In the genomic region with DNA sequence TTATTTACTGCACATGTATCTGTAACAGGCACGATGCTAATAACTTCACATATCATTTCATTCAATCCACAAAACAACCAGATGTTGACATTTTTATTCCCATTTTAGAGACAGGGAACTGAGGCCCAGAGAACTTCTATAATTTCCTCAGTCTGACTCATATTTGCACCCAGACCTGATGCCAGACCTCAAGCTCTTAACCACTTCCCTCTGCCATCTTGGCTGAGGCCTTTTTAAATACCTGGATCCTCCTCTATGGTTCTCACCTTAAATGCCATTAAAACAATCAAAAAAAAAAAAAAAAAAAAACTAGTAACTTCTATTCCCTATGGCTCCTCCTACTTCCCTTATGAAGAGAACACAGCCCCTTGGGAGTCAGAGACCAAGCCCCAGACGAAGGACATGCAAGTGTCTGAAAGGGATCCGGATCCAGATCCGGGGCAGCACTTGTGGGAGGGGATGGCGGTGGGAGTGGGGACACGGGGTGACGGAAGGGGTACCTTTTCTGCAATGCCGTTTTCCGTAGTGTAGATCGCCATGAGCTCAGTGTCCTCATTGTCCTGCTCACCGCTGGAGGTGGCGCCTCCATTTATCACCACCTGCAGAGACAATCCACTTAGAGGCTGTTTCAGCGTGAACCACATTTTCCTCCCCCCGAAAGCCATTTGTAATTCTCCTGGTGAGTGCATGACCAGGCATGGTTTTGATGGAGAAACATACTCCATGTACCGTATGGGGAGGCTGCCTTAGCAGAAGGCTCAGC, we compare ENCODE assay signal across 31 cellular contexts.
DNase-seq lines count a peak whose midpoint lies in the region; ATAC-seq and TF ChIP-seq lines count a peak whose summit lies in the region.
"Had no signal": no experiment of that assay in that cellular context is flagged by ENCODE, and none has a peak within 500 bp of the region (broad histone marks: within the 10 kb centered on the region; RNA-seq: fewer than 3 reads in every experiment).

No MANE protein-coding gene starts in this region.

- H3K27me3 Mint-ChIP-seq in activated CD8-positive, alpha-beta memory T cell treated with anti-CD3 and anti-CD28 coated beads, Interleukin-2, amount 10 ng/mL, durations not matched to agents 7 days and 5 days: no peaks in the 10 kb centered on the region
- no peaks in the 10 kb centered on the region for H3K27me3 Mint-ChIP-seq in activated CD8-positive, alpha-beta T cell treated with anti-CD3 and anti-CD28 coated beads for 36 hours

- H3K36me3 Mint-ChIP-seq in activated CD8-positive, alpha-beta memory T cell treated with anti-CD3 and anti-CD28 coated beads, Interleukin-2, amount 10 ng/mL, durations not matched to agents 7 days and 5 days: peaks cover 5% of the 10 kb centered on the region
- H3K36me3 Mint-ChIP-seq in activated CD8-positive, alpha-beta T cell treated with anti-CD3 and anti-CD28 coated beads for 36 hours (ENCODE audit: low read depth): peaks cover 18% of the 10 kb centered on the region
- peaks cover 11% of the 10 kb centered on the region for H3K36me3 Mint-ChIP-seq in stimulated activated effector memory CD8-positive, alpha-beta T cell treated with anti-CD3 and anti-CD28 coated beads, Interleukin-12 subunit alpha, Interleukin-12 subunit beta, amount 100 ng/mL, for 72 hours

- H3K4me3 Mint-ChIP-seq in activated CD8-positive, alpha-beta memory T cell treated with anti-CD3 and anti-CD28 coated beads, Interleukin-2, amount 10 ng/mL, durations not matched to agents 7 days and 5 days: no peak overlapping the region
- no peak overlapping the region for H3K4me3 Mint-ChIP-seq in activated CD8-positive, alpha-beta T cell treated with anti-CD3 and anti-CD28 coated beads for 36 hours
- no peak overlapping the region for H3K4me3 Mint-ChIP-seq in stimulated activated effector memory CD8-positive, alpha-beta T cell treated with anti-CD3 and anti-CD28 coated beads, Interleukin-12 subunit alpha, Interleukin-12 subunit beta, amount 100 ng/mL, for 72 hours
- H3K4me3 Mint-ChIP-seq: neural crest cell had no signal

- no peaks in the 10 kb centered on the region for H3K9me3 Mint-ChIP-seq in activated CD8-positive, alpha-beta memory T cell treated with anti-CD3 and anti-CD28 coated beads, Interleukin-2, amount 10 ng/mL, durations not matched to agents 7 days and 5 days (ENCODE audit: low read depth)
- H3K9me3 Mint-ChIP-seq in activated CD8-positive, alpha-beta T cell treated with anti-CD3 and anti-CD28 coated beads for 36 hours: no peaks in the 10 kb centered on the region
- no peaks in the 10 kb centered on the region for H3K9me3 Mint-ChIP-seq in stimulated activated effector memory CD8-positive, alpha-beta T cell treated with anti-CD3 and anti-CD28 coated beads, Interleukin-12 subunit alpha, Interleukin-12 subunit beta, amount 100 ng/mL, for 72 hours
- H3K9me3 Mint-ChIP-seq: neural crest cell had no signal

- intact Hi-C loops in activated CD8-positive, alpha-beta T cell treated with anti-CD3 and anti-CD28 coated beads for 36 hours (cut with micrococcal nuclease): no loop called here

- peak overlapping the region; percentile 37 for H3K27ac Mint-ChIP-seq in activated CD8-positive, alpha-beta memory T cell treated with anti-CD3 and anti-CD28 coated beads, Interleukin-2, amount 10 ng/mL, durations not matched to agents 7 days and 5 days
- H3K27ac Mint-ChIP-seq in activated CD8-positive, alpha-beta T cell treated with anti-CD3 and anti-CD28 coated beads for 36 hours: no peak overlapping the region
- no peak overlapping the region for H3K27ac Mint-ChIP-seq in stimulated activated effector memory CD8-positive, alpha-beta T cell treated with anti-CD3 and anti-CD28 coated beads, Interleukin-12 subunit alpha, Interleukin-12 subunit beta, amount 100 ng/mL, for 72 hours

- no peaks in the 10 kb centered on the region for H3K4me1 ChIP-seq in HUES64 (ENCODE audit: insufficient read depth, low read length)
- H3K4me1 ChIP-seq: gastrocnemius medialis, parathyroid adenoma had no signal

- no peak overlapping the region for H3K9ac ChIP-seq in HUES64 (ENCODE audit: low read depth, low read length)
- H3K9ac ChIP-seq: parathyroid adenoma had no signal

- POLR2A ChIA-PET in activated CD8-positive, alpha-beta T cell treated with anti-CD3 and anti-CD28 coated beads for 36 hours (lab: Charles Lee): interaction anchor here (0.6 kb wide), 1 partner anchor 93 kb away, joined by 3 read pairs; no protein-coding TSS in a partner anchor

- H3K36me3 ChIP-seq in HUES64 (ENCODE audit: insufficient read depth, low read length): no peaks in the 10 kb centered on the region
- H3K36me3 ChIP-seq: gastrocnemius medialis had no signal

- peak; percentile 66 for ATAC-seq in activated CD8-positive, alpha-beta memory T cell treated with anti-CD3 and anti-CD28 coated beads, Interleukin-2, amount 10 ng/mL, durations not matched to agents 7 days and 5 days
- ATAC-seq in activated CD8-positive, alpha-beta T cell treated with anti-CD3 and anti-CD28 coated beads for 36 hours: peak; percentile 61
- ATAC-seq in stimulated activated effector memory CD8-positive, alpha-beta T cell treated with anti-CD3 and anti-CD28 coated beads, Interleukin-12 subunit alpha, Interleukin-12 subunit beta, amount 100 ng/mL, for 72 hours: peak; percentile 52
- ATAC-seq: gastrocnemius medialis, left cardiac atrium, PC-3, Right ventricle myocardium inferior had no signal

- no peaks in the 10 kb centered on the region for H3K9me3 ChIP-seq in HUES64 (ENCODE audit: insufficient read depth, low read depth, low read length)
- H3K9me3 ChIP-seq: gastrocnemius medialis had no signal

- CTCF ChIA-PET in activated CD8-positive, alpha-beta memory T cell treated with anti-CD3 and anti-CD28 coated beads, Interleukin-2, amount 10 ng/mL, durations not matched to agents 7 days and 5 days (lab: Charles Lee): interaction anchor here (1.8 kb wide), 1 partner anchor 26 kb away, joined by 5 read pairs; no protein-coding TSS in a partner anchor
- CTCF ChIA-PET in activated CD8-positive, alpha-beta T cell treated with anti-CD3 and anti-CD28 coated beads for 36 hours (lab: Charles Lee): interaction anchor here (0.7 to 1.4 kb wide), 2 partner anchors 136 to 165 kb away, joined by 3 to 4 read pairs; no protein-coding TSS in a partner anchor

- H3K27me3 ChIP-seq in HUES64 (ENCODE audit: insufficient read depth, low read length): no peaks in the 10 kb centered on the region
- H3K27me3 ChIP-seq: gastrocnemius medialis had no signal

- no peak overlapping the region for H3K4me3 ChIP-seq in HUES64 (ENCODE audit: low read length)
- H3K4me3 ChIP-seq: gastrocnemius medialis, smooth muscle cell had no signal

- H3K4me1 Mint-ChIP-seq in activated CD8-positive, alpha-beta memory T cell treated with anti-CD3 and anti-CD28 coated beads, Interleukin-2, amount 10 ng/mL, durations not matched to agents 7 days and 5 days: peaks cover 16% of the 10 kb centered on the region
- H3K4me1 Mint-ChIP-seq in activated CD8-positive, alpha-beta T cell treated with anti-CD3 and anti-CD28 coated beads for 36 hours (ENCODE audit: low read depth): peaks cover 11% of the 10 kb centered on the region
- peaks cover 20% of the 10 kb centered on the region for H3K4me1 Mint-ChIP-seq in stimulated activated effector memory CD8-positive, alpha-beta T cell treated with anti-CD3 and anti-CD28 coated beads, Interleukin-12 subunit alpha, Interleukin-12 subunit beta, amount 100 ng/mL, for 72 hours

- H3K27ac ChIP-seq in HUES64 (ENCODE audit: low read depth, low read length): peak overlapping the region; percentile 41; the same call in 1 of the 2 replicates
- H3K27ac ChIP-seq: C4-2B, gastrocnemius medialis, HL-60, parathyroid adenoma, WERI-Rb-1 had no signal

- TF ChIP-seq CTCF in activated CD8-positive, alpha-beta T cell treated with anti-CD3 and anti-CD28 coated beads for 36 hours (IDR thresholded peaks at IDR 0.05): no peak

- WGBS in HUES64: 83% methylated on average over 15 of the region's 15 CpGs

- peak; percentile 56 for DNase-seq in activated CD8-positive, alpha-beta memory T cell treated with anti-CD3 and anti-CD28 coated beads, Interleukin-2, amount 10 ng/mL, durations not matched to agents 7 days and 5 days
- no peak for DNase-seq in activated CD8-positive, alpha-beta memory T cell treated with anti-CD3 and anti-CD28 coated beads, Interleukin-2, amount 50 U/mL, for 4 hours
- peak; percentile 24 for DNase-seq in activated CD8-positive, alpha-beta T cell treated with anti-CD3 and anti-CD28 coated beads for 36 hours
- no peak for DNase-seq in stimulated activated effector memory CD8-positive, alpha-beta T cell treated with anti-CD3 and anti-CD28 coated beads, Interleukin-12 subunit alpha, Interleukin-12 subunit beta, amount 100 ng/mL, for 72 hours (ENCODE audit: low spot score in 2 of 2)
- DNase-seq in ureter (ENCODE audit: low spot score) (no peak), AG08396 (ENCODE audit: low spot score) (no peak), dedifferentiated amniotic fluid mesenchymal stem cell (ENCODE audit: extremely low spot score) (no peak)
- DNase-seq: activated CD4-positive, alpha-beta T cell treated with anti-CD3 and anti-CD28 coated beads, Interleukin-2, amount 50 U/mL, for 4 hours; activated gamma-delta T cell treated with Interleukin-2 at 50 U/mL for 16 hours; central memory CD4-positive, alpha-beta T cell; DMS79; gastrocnemius medialis; GF-D8; GOT3; left cardiac atrium; NCI-H1105 treated with DMSO at 0.1 percent for 48 hours; NCI-H2081; NCI-H345; PC-3; stimulated activated CD4-positive, alpha-beta T cell treated with anti-CD3 and anti-CD28 coated beads, Interleukin-1b, Interleukin-23, amount 100 ng/mL, for 48 hours; stimulated activated CD8-positive, alpha-beta memory T cell treated with anti-CD3 and anti-CD28 coated beads, Interleukin-4, amount 100 ng/mL, for 48 hours; T-helper 9 cell; trophoblast cell; WERI-Rb-1 had no signal

Comparison
In these comparisons a context has a peak if more than half of its experiments do, and no peak if none do; other contexts are left out.
1. DNase-seq: peak in activated CD8-positive, alpha-beta memory T cell treated with anti-CD3 and anti-CD28 coated beads, Interleukin-2, amount 10 ng/mL, durations not matched to agents 7 days and 5 days (single experiment) and activated CD8-positive, alpha-beta T cell treated with anti-CD3 and anti-CD28 coated beads for 36 hours (single experiment); none in activated CD8-positive, alpha-beta memory T cell treated with anti-CD3 and anti-CD28 coated beads, Interleukin-2, amount 50 U/mL, for 4 hours (single experiment), stimulated activated effector memory CD8-positive, alpha-beta T cell treated with anti-CD3 and anti-CD28 coated beads, Interleukin-12 subunit alpha, Interleukin-12 subunit beta, amount 100 ng/mL, for 72 hours (0 of 2), ureter (single experiment), AG08396 (single experiment) and dedifferentiated amniotic fluid mesenchymal stem cell (single experiment).
2. Peak in every context shown above with its lines, with median percentiles within 50 percentile points of each other: ATAC-seq.